In the genomic region with DNA sequence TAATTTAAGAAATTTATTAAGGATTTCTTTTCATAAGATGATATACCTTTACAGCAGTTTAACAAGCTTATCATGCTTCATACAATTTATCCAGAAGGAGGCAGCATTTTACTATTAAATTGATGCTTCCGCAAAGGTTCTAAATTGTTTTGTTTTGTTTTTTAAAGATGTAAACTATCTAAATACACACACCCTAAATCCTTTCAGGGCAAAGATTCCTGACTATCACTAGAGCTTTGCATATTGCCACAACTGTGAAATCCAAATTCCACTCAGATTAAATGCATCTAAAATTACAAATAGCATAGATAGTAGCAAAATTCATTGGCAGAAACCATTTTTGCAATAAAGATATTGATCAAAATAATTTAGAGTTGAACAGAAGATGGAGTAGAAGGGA, we compare ENCODE assay signal across 8 cellular contexts. TPM values are rescaled to one million over a fixed set of nuclear protein-coding genes. Genes with fewer than 3 reads are reported as not detected.
DNase-seq lines count a peak whose midpoint lies in the region; ATAC-seq, FAIRE-seq and TF ChIP-seq lines count a peak whose summit lies in the region.

No MANE protein-coding gene starts in this region.

- no peak for TF ChIP-seq EP300 in SK-N-SH (IDR thresholded peaks at IDR 0.05; ENCODE audit: borderline replicate concordance in 1 of 2, low read depth in 1 of 2, low read length in 1 of 2)

- H3K9me2 ChIP-seq in SK-N-SH = no peaks in the 10 kb centered on the region

- H3K79me2 ChIP-seq in SK-N-SH (ENCODE audit: insufficient read depth) = no peaks in the 10 kb centered on the region

- no peak for ATAC-seq in GM19463 (IDR thresholded peaks at IDR 0.05; ENCODE audit: unreplicated experiment)

- no peak overlapping the region for H3K9ac ChIP-seq in SK-N-SH

- no peaks in the 10 kb centered on the region for H3K36me3 ChIP-seq in SK-N-SH (replicated peaks in 1 of 2; ENCODE audit: control insufficient read depth in 1 of 2, insufficient read depth in 2 of 2, low read length in 1 of 2)

- H3K27ac ChIP-seq in 22Rv1 (no peak overlapping the region), SK-N-SH (ENCODE audit: low read depth in 2 of 2, low read length in 1 of 2) (no peak overlapping the region)

- TF ChIP-seq CTCF in 22Rv1 (IDR thresholded peaks at IDR 0.05) (peak; percentile 69), GM12864 (IDR thresholded peaks at IDR 0.05; ENCODE audit: low read depth, low read length, missing control alignments) (peak; percentile 17), SK-N-SH (IDR thresholded peaks at IDR 0.05) (peak; percentile 87)

- no peak overlapping the region for H3K4me3 ChIP-seq in GM12864 (ENCODE audit: low read depth, low read length)
- H3K4me3 ChIP-seq in SK-N-SH (ENCODE audit: low read depth in 2 of 2, low read length in 1 of 2) = no peak overlapping the region

- no peaks in the 10 kb centered on the region for H3K9me3 ChIP-seq in SK-N-SH

- POLR2A ChIA-PET in SK-N-SH (lab: Yijun Ruan, JAX) = no interaction called here

- no peak overlapping the region for H3K4me2 ChIP-seq in SK-N-SH

- 4% methylated on average over 1 of the region's 1 CpG for WGBS in SK-N-SH (ENCODE audit: low lambda C conversion rate)

- peaks cover 6 to 13% of the 10 kb centered on the region in 2 experiments; a peak in 3 of 4 replicates for H3K4me1 ChIP-seq in SK-N-SH (ENCODE audit: control insufficient read depth in 1 of 2, insufficient read depth in 2 of 2, low read depth in 1 of 2, low read length in 1 of 2)

- peak; percentile 82 for TF ChIP-seq RAD21 in SK-N-SH (IDR thresholded peaks at IDR 0.05; ENCODE audit: low read length)

- H2AFZ ChIP-seq in SK-N-SH (ENCODE audit: low read depth) = 0 out of 2 replicates have a peak overlapping the region, but pooled peaks have one; percentile 27

- peaks cover 5% of the 10 kb centered on the region for H3F3A ChIP-seq in SK-N-SH (replicated peaks; ENCODE audit: insufficient read depth)

- H3K27me3 ChIP-seq in SK-N-SH (ENCODE audit: insufficient read depth) = no peaks in the 10 kb centered on the region

- TF ChIP-seq POLR2A in H54 (IDR thresholded peaks at IDR 0.05; ENCODE audit: low read depth, low read length) = no peak

- CTCF ChIA-PET in SK-N-SH (lab: Yijun Ruan, JAX) = interaction anchor here (0.6 to 8.9 kb wide), 45 partner anchors 11 to 1326 kb away, joined by 3 to 142 read pairs (median 5); partner anchors contain the start of genes CCNL1, PTX3 and VEPH1

- no peak for FAIRE-seq in H54 (lab: Jason Lieb, UNC)

- no peaks in the 10 kb centered on the region for H4K20me1 ChIP-seq in SK-N-SH (ENCODE audit: insufficient read depth)

- DNase-seq in GM12864 (ENCODE audit: low read depth) (no peak), SK-N-SH (no peak), glomerular endothelial cell (ENCODE audit: extremely low read depth, low read depth, low spot score) (peak; percentile 31), cerebellar nuclear complex (lab: John Stamatoyannopoulos, UW) (no peak), H54 (ENCODE audit: insufficient read length, low spot score) (no peak), T1000 (lab: John Stamatoyannopoulos, UW) (no peak)

TF ChIP-seq in SK-N-SH, 30 proteins besides CTCF, POLR2A, EP300 and RAD21:
- TF ChIP-seq REST (IDR thresholded peaks at IDR 0.05; ENCODE audit: low read depth, low read length) (no peak), SMC3 (IDR thresholded peaks at IDR 0.05; ENCODE audit: low read depth, low read length) (peak; percentile 57), TCF12 (IDR thresholded peaks at IDR 0.05) (0 out of 2 replicates have a peak, but pooled peaks have one; percentile 6)

RNA-seq across cellular contexts. Expression of gene CCNL1, which starts 44.5 kb away (rescaled TPM):
- polyA plus RNA-seq in SK-N-SH (2012; rRNA removed) = 99.8 and 131 TPM in 2 replicates
- polyA plus RNA-seq in SK-N-SH (2012; cell fraction: cytosol; rRNA removed) = 27.3 and 29.6 TPM in 2 replicates
- 490 and 685 TPM in 2 replicates for polyA plus RNA-seq in SK-N-SH (2012; cell fraction: nucleus; rRNA removed)
- 55.3 and 125 TPM in 2 replicates for total RNA-seq in glomerular endothelial cell

Comparison
In these comparisons a context has a peak if more than half of its experiments do, and no peak if none do; other contexts are left out.
1. CTCF ChIP-seq: peak in every context shown above with its lines; median percentile 87 in SK-N-SH; 69 in 22Rv1; 17 in GM12864.